ENCODE assay signal across 9 cellular contexts in genomic region chr1:27992271-27992670, GRCh38. TPM values are rescaled to one million over a fixed set of nuclear protein-coding genes. Genes with fewer than 3 reads are reported as not detected.
DNase-seq lines count a peak whose midpoint lies in the region; ATAC-seq and TF ChIP-seq lines count a peak whose summit lies in the region.
"Had no signal": no experiment of that assay in that cellular context is flagged by ENCODE, and none has a peak within 500 bp of the region (broad histone marks: within the 10 kb centered on the region; RNA-seq: fewer than 3 reads in every experiment).

No MANE protein-coding gene starts in this region.

- no peaks in the 10 kb centered on the region for H3K9me3 Mint-ChIP-seq in activated T-cell treated with anti-CD3 and anti-CD28 coated beads, Interleukin-2, amount 50 U/mL, for 72 hours
- no peaks in the 10 kb centered on the region for H3K9me3 Mint-ChIP-seq in stimulated activated naive B cell treated with anti-CD40 and anti-IgM and Interleukin-4, amounts not matched to agents 10 μg/mL and 1 μg/mL and 100 μg/mL, for 72 hours

- no peaks in the 10 kb centered on the region for H3K27me3 ChIP-seq in breast epithelium
- H3K27me3 ChIP-seq: MG63 had no signal

- no peaks in the 10 kb centered on the region for H3K27me3 Mint-ChIP-seq in activated T-cell treated with anti-CD3 and anti-CD28 coated beads, Interleukin-2, amount 50 U/mL, for 72 hours (ENCODE audit: low read depth)
- H3K27me3 Mint-ChIP-seq in stimulated activated naive B cell treated with anti-CD40 and anti-IgM and Interleukin-4, amounts not matched to agents 10 μg/mL and 1 μg/mL and 100 μg/mL, for 72 hours: no peaks in the 10 kb centered on the region

- peaks cover 19% of the 10 kb centered on the region for H3K4me1 Mint-ChIP-seq in activated T-cell treated with anti-CD3 and anti-CD28 coated beads, Interleukin-2, amount 50 U/mL, for 72 hours (ENCODE audit: low read depth)
- H3K4me1 Mint-ChIP-seq in stimulated activated naive B cell treated with anti-CD40 and anti-IgM and Interleukin-4, amounts not matched to agents 10 μg/mL and 1 μg/mL and 100 μg/mL, for 72 hours: peaks cover 0 to 1% of the 10 kb centered on the region in 2 donors

- H3K36me3 Mint-ChIP-seq in activated T-cell treated with anti-CD3 and anti-CD28 coated beads, Interleukin-2, amount 50 U/mL, for 72 hours (ENCODE audit: insufficient read depth in 2 of 2): peaks cover 4 to 15% of the 10 kb centered on the region in 2 donors
- peaks cover 25 to 50% of the 10 kb centered on the region in 2 donors for H3K36me3 Mint-ChIP-seq in stimulated activated naive B cell treated with anti-CD40 and anti-IgM and Interleukin-4, amounts not matched to agents 10 μg/mL and 1 μg/mL and 100 μg/mL, for 72 hours

- no peak overlapping the region for H3K27ac ChIP-seq in breast epithelium

- ATAC-seq in activated T-cell treated with anti-CD3 and anti-CD28 coated beads, Interleukin-2, amount 50 U/mL, for 72 hours (replicated peaks in 1 of 2): peak; percentile 60 to 86
- peak; percentile 46 for ATAC-seq in left lobe of liver
- peak; percentile 41 to 67 for ATAC-seq in stimulated activated naive B cell treated with anti-CD40 and anti-IgM and Interleukin-4, amounts not matched to agents 10 μg/mL and 1 μg/mL and 100 μg/mL, for 72 hours (replicated peaks)
- ATAC-seq: left colon had no signal

- no peak for TF ChIP-seq CTCF in breast epithelium (IDR thresholded peaks at IDR 0.05)

- no peaks in the 10 kb centered on the region for H3K9me3 ChIP-seq in breast epithelium
- H3K9me3 ChIP-seq: MG63 had no signal

- H3K4me1 ChIP-seq in breast epithelium: no peaks in the 10 kb centered on the region

- H3K27ac Mint-ChIP-seq in activated T-cell treated with anti-CD3 and anti-CD28 coated beads, Interleukin-2, amount 50 U/mL, for 72 hours: peak overlapping the region; percentile 57
- H3K27ac Mint-ChIP-seq in stimulated activated naive B cell treated with anti-CD40 and anti-IgM and Interleukin-4, amounts not matched to agents 10 μg/mL and 1 μg/mL and 100 μg/mL, for 72 hours: no peak overlapping the region

- no peak for TF ChIP-seq POLR2A in breast epithelium (IDR thresholded peaks at IDR 0.05)

- intact Hi-C loops in breast epithelium (cut with DNase I; ENCODE audit: low total_unique reads): no loop called here

- DNase-seq in T-helper 2 cell (peak in 4 of 5 experiments; percentile 3 to 79 (median 34)), left lobe of liver (ENCODE audit: low spot score) (no peak), iPS-NIHi11 (ENCODE audit: low spot score) (no peak), breast epithelium (ENCODE audit: low spot score in 2 of 2) (no peak), cerebellar nuclear complex (lab: John Stamatoyannopoulos, UW) (no peak)
- peak; percentile 36 to 39 for DNase-seq in activated T-cell treated with anti-CD3 and anti-CD28 coated beads, Interleukin-2, amount 50 U/mL, for 72 hours
- DNase-seq in stimulated activated naive B cell treated with anti-CD40 and anti-IgM and Interleukin-4, amounts not matched to agents 10 μg/mL and 1 μg/mL and 100 μg/mL, for 72 hours: no peak
- DNase-seq: MG63 had no signal

- peaks cover 12% of the 10 kb centered on the region for H3K36me3 ChIP-seq in breast epithelium

- peak overlapping the region in 1 of 2 donors; percentile 32 for H3K4me3 Mint-ChIP-seq in activated T-cell treated with anti-CD3 and anti-CD28 coated beads, Interleukin-2, amount 50 U/mL, for 72 hours
- no peak overlapping the region for H3K4me3 Mint-ChIP-seq in stimulated activated naive B cell treated with anti-CD40 and anti-IgM and Interleukin-4, amounts not matched to agents 10 μg/mL and 1 μg/mL and 100 μg/mL, for 72 hours

- H3K4me3 ChIP-seq in breast epithelium: no peak overlapping the region
- H3K4me3 ChIP-seq: MG63 had no signal

RNA-seq across cellular contexts. Expression of gene XKR8, which starts 32.5 kb away (rescaled TPM):
- 10 to 100 TPM in 1 of 2 donors, 1 to 10 TPM in 1; 8.7 to 18.9 TPM for total RNA-seq in activated T-cell treated with anti-CD3 and anti-CD28 coated beads, Interleukin-2, amount 50 U/mL, for 72 hours
- total RNA-seq in left lobe of liver (8.5 TPM), breast epithelium (1 to 10 TPM; 4.2 to 6.9 (median 5.6) TPM)

RNA-seq across cellular contexts. Expression of gene SMPDL3B, which starts 57.5 kb away (rescaled TPM):
- 1 to 10 TPM in 1 of 2 donors, under 1 TPM in 1; 0.41 to 1.5 TPM for total RNA-seq in activated T-cell treated with anti-CD3 and anti-CD28 coated beads, Interleukin-2, amount 50 U/mL, for 72 hours
- total RNA-seq in left lobe of liver (0.50 TPM), breast epithelium (10 to 100 TPM in 2 of 3 donors, not detected in 1; 13.8 to 14.9 TPM)

Comparison
In these comparisons a context has a peak if more than half of its experiments do, and no peak if none do; other contexts are left out.
1. DNase-seq: peak in T-helper 2 cell (4 of 5) and activated T-cell treated with anti-CD3 and anti-CD28 coated beads, Interleukin-2, amount 50 U/mL, for 72 hours (2 of 2); none in left lobe of liver (single experiment), stimulated activated naive B cell treated with anti-CD40 and anti-IgM and Interleukin-4, amounts not matched to agents 10 μg/mL and 1 μg/mL and 100 μg/mL, for 72 hours (single experiment), iPS-NIHi11 (single experiment), breast epithelium (0 of 2) and cerebellar nuclear complex (0 of 2).
2. Peak in every context shown above with its lines, with median percentiles within 50 percentile points of each other: ATAC-seq.